ENCODE assay signal across 30 cellular contexts in the genomic region with DNA sequence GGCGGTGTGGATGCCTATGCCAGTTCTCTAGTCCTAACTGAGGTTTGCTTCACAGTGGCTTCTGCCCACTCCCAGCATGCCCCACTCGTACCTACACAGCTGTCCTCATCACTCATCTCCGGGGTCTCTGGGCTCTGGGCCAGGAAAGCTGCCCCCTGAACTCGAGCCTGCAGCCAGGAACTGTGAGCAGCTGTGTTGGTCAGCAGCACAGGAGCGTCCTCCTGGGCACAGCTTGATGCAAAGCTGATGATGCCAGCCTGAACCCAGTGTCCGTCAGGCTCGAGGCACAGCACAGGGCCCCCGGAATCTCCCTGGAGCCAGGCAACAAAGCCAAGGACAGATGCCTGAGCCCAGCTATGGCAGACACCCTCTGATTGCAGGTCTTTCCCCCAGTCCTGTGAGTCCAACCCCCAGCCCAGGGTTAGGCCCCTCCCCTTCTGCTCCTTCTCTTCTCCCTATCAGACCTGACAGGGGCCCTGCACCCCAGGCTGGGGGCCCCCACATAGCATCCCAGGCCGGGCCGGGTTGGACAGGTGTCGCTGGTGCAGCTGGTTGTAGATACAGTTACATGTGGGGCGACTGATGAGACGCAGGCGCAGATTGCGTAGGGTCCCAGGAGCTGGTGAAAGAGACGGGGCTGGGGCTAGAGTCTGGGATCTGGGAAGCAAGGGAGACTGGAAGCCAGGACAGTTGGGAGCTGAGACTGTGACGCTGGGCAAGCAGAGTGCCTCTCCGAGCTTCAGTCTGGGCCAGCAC. TPM values are rescaled to one million over a fixed set of nuclear protein-coding genes. Genes with fewer than 3 reads are reported as not detected.
DNase-seq lines count a peak whose midpoint lies in the region; ATAC-seq, FAIRE-seq and TF ChIP-seq lines count a peak whose summit lies in the region.
"Had no signal": no experiment of that assay in that cellular context is flagged by ENCODE, and none has a peak within 500 bp of the region (broad histone marks: within the 10 kb centered on the region; RNA-seq: fewer than 3 reads in every experiment).

No MANE protein-coding gene starts in this region.

- CTCF ChIA-PET in HepG2 (lab: Yijun Ruan, JAX; ENCODE audit: low intra/inter-chr PET ratio, low total read pairs) = no interaction called here

- H3K4me3 ChIP-seq in HepG2 (replicated peaks in 1 of 3; ENCODE audit: insufficient read depth in 1 of 3, low read depth in 2 of 3, low read length in 3 of 3) (no peak overlapping the region), right lobe of liver (no peak overlapping the region)
- H3K4me3 ChIP-seq: BLaER1, heart left ventricle, MG63, Peyer's patch, SK-N-MC had no signal

- no peak overlapping the region for H3K9ac ChIP-seq in HepG2 (ENCODE audit: insufficient read depth, low read depth, low read length)
- H3K9ac ChIP-seq: BLaER1 had no signal

- no peak overlapping the region for H3K27ac ChIP-seq in HepG2 (ENCODE audit: extremely low read length, insufficient read depth, low read length)
- H3K27ac ChIP-seq in right lobe of liver = no peak overlapping the region
- H3K27ac ChIP-seq: BLaER1, heart left ventricle, Peyer's patch, SK-N-MC had no signal

- H3K36me3 ChIP-seq in HepG2 (replicated peaks in 1 of 2; ENCODE audit: control insufficient read depth in 1 of 2, insufficient read depth in 2 of 2, low read length in 2 of 2) (peaks cover 14 to 27% of the 10 kb centered on the region in 2 experiments), right lobe of liver (peaks cover 0 to 60% (median 28%) of the 10 kb centered on the region in 4 donors)

- TF ChIP-seq CTCF in HepG2 (CRISPR knock-in tag; IDR thresholded peaks at IDR 0.05) (no peak), right lobe of liver (IDR thresholded peaks at IDR 0.05) (no peak), nephron progenitor cell (IDR thresholded peaks at IDR 0.05) (no peak)

- peaks cover 8% of the 10 kb centered on the region for H3K36me3 Mint-ChIP-seq in central memory CD8-positive, alpha-beta T cell (ENCODE audit: insufficient read depth)
- peaks cover 18% of the 10 kb centered on the region for H3K36me3 Mint-ChIP-seq in nephron progenitor cell (ENCODE audit: low read depth)
- H3K36me3 Mint-ChIP-seq in activated T-helper 2 cell treated with anti-CD3 and anti-CD28 coated beads, Interferon-gamma antibody, Interleukin-2, Interleukin-4, amounts not matched to agents 10 μg/mL and 5 μg/mL and 100 μg/mL, durations not matched to agents 14 hours and 24 hours and 36 hours (ENCODE audit: low read depth) = peaks cover 26% of the 10 kb centered on the region

- intact Hi-C loops in HepG2 (cut with micrococcal nuclease; ENCODE audit: unreplicated experiment) (no loop called here), right lobe of liver (cut with DNase I) (loop anchor here in 1 of 2 donors (10.0 kb wide), 1 partner anchor 101 kb away; a partner anchor contains a TSS)
- intact Hi-C loops in activated T-helper 2 cell treated with anti-CD3 and anti-CD28 coated beads, Interferon-gamma antibody, Interleukin-2, Interleukin-4, amounts not matched to agents 10 μg/mL and 5 μg/mL and 100 μg/mL, durations not matched to agents 14 hours and 24 hours and 36 hours (cut with micrococcal nuclease) = no loop called here

- BruUV-seq in HepG2 (replicated peaks; lab: Mats Ljungman, UMichigan) = no TSS peak

- H3K9me3 ChIP-seq in HepG2 (ENCODE audit: low read length) (no peaks in the 10 kb centered on the region), right lobe of liver (no peaks in the 10 kb centered on the region)
- H3K9me3 ChIP-seq: BLaER1, heart left ventricle, MG63, Peyer's patch had no signal

- no peak for TF ChIP-seq EP300 in HepG2 (IDR thresholded peaks at IDR 0.05; ENCODE audit: low read depth in 2 of 2, low read length in 2 of 2)
- TF ChIP-seq EP300 in HepG2 (CRISPR knock-in tag; IDR thresholded peaks at IDR 0.05; ENCODE audit: borderline replicate concordance) = no peak

- peak in 1 of 2 experiments; percentile 8; a peak in 2 of 4 replicates for TF ChIP-seq POLR2A in HepG2 (IDR thresholded peaks at IDR 0.05; ENCODE audit: insufficient read depth in 1 of 2, low read depth in 2 of 2, low read length in 2 of 2)
- TF ChIP-seq POLR2A in right lobe of liver (IDR thresholded peaks at IDR 0.05) = no peak

- in situ Hi-C loops in HepG2 (cut with HindIII; ENCODE audit: extremely low pct_ligation_motif_present, low pct_unique_long_range_greater_than_20kb) = no loop called here

- H3K4me2 ChIP-seq in HepG2 (ENCODE audit: low read depth, low read length) = no peak overlapping the region
- H3K4me2 ChIP-seq: BLaER1 had no signal

- no peak; the same call in 2 of the 3 replicates for ATAC-seq in HepG2
- ATAC-seq in right lobe of liver = no peak
- no peak for ATAC-seq in central memory CD8-positive, alpha-beta T cell (replicated peaks; ENCODE audit: extremely low read depth, poor library complexity, severe bottlenecking)
- ATAC-seq in HG02678 (IDR thresholded peaks at IDR 0.05; ENCODE audit: unreplicated experiment) = no peak
- no peak for ATAC-seq in HG03460 (IDR thresholded peaks at IDR 0.05; ENCODE audit: unreplicated experiment)
- ATAC-seq: activated T-cell treated with anti-CD3 and anti-CD28 coated beads, Interleukin-2, amount 50 U/mL, for 4 hours; heart left ventricle; left cardiac atrium had no signal

- H4K20me1 ChIP-seq in HepG2 (ENCODE audit: insufficient read depth, low read length) = no peaks in the 10 kb centered on the region; the same call in 1 of the 2 replicates

- H3K4me1 Mint-ChIP-seq in central memory CD8-positive, alpha-beta T cell = peaks cover 13% of the 10 kb centered on the region
- H3K4me1 Mint-ChIP-seq in nephron progenitor cell = peaks cover 8% of the 10 kb centered on the region
- peaks cover 2% of the 10 kb centered on the region for H3K4me1 Mint-ChIP-seq in activated T-helper 2 cell treated with anti-CD3 and anti-CD28 coated beads, Interferon-gamma antibody, Interleukin-2, Interleukin-4, amounts not matched to agents 10 μg/mL and 5 μg/mL and 100 μg/mL, durations not matched to agents 14 hours and 24 hours and 36 hours (ENCODE audit: low read depth)

- peak overlapping the region; percentile 73 for H3K27ac Mint-ChIP-seq in central memory CD8-positive, alpha-beta T cell (ENCODE audit: low read depth)
- H3K27ac Mint-ChIP-seq in nephron progenitor cell = peak overlapping the region; percentile 87
- no peak overlapping the region for H3K27ac Mint-ChIP-seq in activated T-helper 2 cell treated with anti-CD3 and anti-CD28 coated beads, Interferon-gamma antibody, Interleukin-2, Interleukin-4, amounts not matched to agents 10 μg/mL and 5 μg/mL and 100 μg/mL, durations not matched to agents 14 hours and 24 hours and 36 hours

- no peak for DNase-seq in HepG2 (ENCODE audit: low spot score)
- DNase-seq in right lobe of liver = no peak
- DNase-seq in central memory CD8-positive, alpha-beta T cell (ENCODE audit: low spot score in 2 of 2) = no peak
- DNase-seq in nephron progenitor cell = no peak
- DNase-seq in activated T-helper 2 cell treated with anti-CD3 and anti-CD28 coated beads, Interferon-gamma antibody, Interleukin-2, Interleukin-4, amounts not matched to agents 10 μg/mL and 5 μg/mL and 100 μg/mL, durations not matched to agents 14 hours and 24 hours and 36 hours (ENCODE audit: low spot score) = no peak
- no peak for DNase-seq in 8988T
- DNase-seq: activated CD4-positive, alpha-beta T cell treated with anti-CD3 and anti-CD28 coated beads for 4 hours; activated naive CD4-positive, alpha-beta T cell treated with Interleukin-2 at 50 U/mL for 16 hours; activated T-cell treated with anti-CD3 and anti-CD28 coated beads, Interleukin-2, amount 50 U/mL, for 4 hours; COR-L47; effector CD8-positive, alpha-beta T cell; GDM1; left cardiac atrium; MG63; NCI-H1417; NCI-H2029 treated with DMSO at 0.1 percent for 48 hours; NCI-H226; nucleus accumbens; small intestine; stimulated activated CD4-positive, alpha-beta T cell treated with anti-CD3 and anti-CD28 coated beads, Interleukin-1b, Interleukin-23, amount 100 ng/mL, for 48 hours; stimulated activated CD8-positive, alpha-beta memory T cell treated with anti-CD3 and anti-CD28 coated beads, Interleukin-4, amount 100 ng/mL, for 48 hours; T-helper 2 cell; trophoblast cell had no signal

- POLR2A ChIA-PET in HepG2 (lab: Yijun Ruan, JAX) = interaction anchor here (1.4 to 3.3 kb wide), 2 partner anchors 12 to 31 kb away, joined by 3 to 17 read pairs; a partner anchor contains a TSS

- no peak overlapping the region for H2AFZ ChIP-seq in HepG2 (ENCODE audit: low read length)

- H3K4me1 ChIP-seq in HepG2 (ENCODE audit: insufficient read depth, low read length) = no peaks in the 10 kb centered on the region
- no peaks in the 10 kb centered on the region for H3K4me1 ChIP-seq in right lobe of liver
- H3K4me1 ChIP-seq: BLaER1 had no signal

- 95% methylated on average over 18 of the region's 18 CpGs for WGBS in HepG2 (ENCODE audit: low lambda C conversion rate)
- no CpG with 5 or more reads among the region's 18 CpGs for WGBS in right lobe of liver (ENCODE audit: insufficient coverage, low coverage, low lambda C conversion rate, missing lambda C conversion rate)

- H3K79me2 ChIP-seq in HepG2 (ENCODE audit: insufficient read depth, low read length) = peaks cover 8% of the 10 kb centered on the region

- H3K4me3 Mint-ChIP-seq in central memory CD8-positive, alpha-beta T cell = no peak overlapping the region
- no peak overlapping the region for H3K4me3 Mint-ChIP-seq in nephron progenitor cell
- H3K4me3 Mint-ChIP-seq in activated T-helper 2 cell treated with anti-CD3 and anti-CD28 coated beads, Interferon-gamma antibody, Interleukin-2, Interleukin-4, amounts not matched to agents 10 μg/mL and 5 μg/mL and 100 μg/mL, durations not matched to agents 14 hours and 24 hours and 36 hours (ENCODE audit: low read depth) = no peak overlapping the region
- H3K4me3 Mint-ChIP-seq: activated T-cell treated with anti-CD3 and anti-CD28 coated beads, Interleukin-2, amount 50 U/mL, for 4 hours had no signal

- TF ChIP-seq RAD21 in HepG2 (CRISPR knock-in tag; IDR thresholded peaks at IDR 0.05) = no peak

- H3K27me3 Mint-ChIP-seq in central memory CD8-positive, alpha-beta T cell = no peaks in the 10 kb centered on the region
- H3K27me3 Mint-ChIP-seq in nephron progenitor cell (ENCODE audit: low read depth, poor library complexity) = peaks cover 3% of the 10 kb centered on the region
- no peaks in the 10 kb centered on the region for H3K27me3 Mint-ChIP-seq in activated T-helper 2 cell treated with anti-CD3 and anti-CD28 coated beads, Interferon-gamma antibody, Interleukin-2, Interleukin-4, amounts not matched to agents 10 μg/mL and 5 μg/mL and 100 μg/mL, durations not matched to agents 14 hours and 24 hours and 36 hours (ENCODE audit: low read depth)

- H3K9me3 Mint-ChIP-seq in central memory CD8-positive, alpha-beta T cell = no peaks in the 10 kb centered on the region
- H3K9me3 Mint-ChIP-seq in nephron progenitor cell = no peaks in the 10 kb centered on the region
- no peaks in the 10 kb centered on the region for H3K9me3 Mint-ChIP-seq in activated T-helper 2 cell treated with anti-CD3 and anti-CD28 coated beads, Interferon-gamma antibody, Interleukin-2, Interleukin-4, amounts not matched to agents 10 μg/mL and 5 μg/mL and 100 μg/mL, durations not matched to agents 14 hours and 24 hours and 36 hours
- H3K9me3 Mint-ChIP-seq: activated T-cell treated with anti-CD3 and anti-CD28 coated beads, Interleukin-2, amount 50 U/mL, for 4 hours had no signal

- FAIRE-seq in HepG2 (lab: Jason Lieb, UNC) = no peak
- FAIRE-seq: colon, small intestine had no signal

- H3K27me3 ChIP-seq in HepG2 (ENCODE audit: control insufficient read depth in 1 of 2, insufficient read depth in 2 of 2, low read length in 2 of 2) = no peaks in the 10 kb centered on the region
- no peaks in the 10 kb centered on the region for H3K27me3 ChIP-seq in right lobe of liver
- H3K27me3 ChIP-seq: BLaER1, heart left ventricle, MG63, Peyer's patch had no signal

RNA-seq across cellular contexts. Expression of a gene that starts 2.7 kb away (rescaled TPM):
- total RNA-seq in HepG2 (2016; rRNA removed; fragmentation: Illumina TruSeq; extraction: Trizol) (0.65 and 2.2 TPM in 2 replicates), right lobe of liver (10 to 100 TPM in 1 of 6 experiments, 1 to 10 TPM in 5; 2.3 to 14.8 (median 3.9) TPM)
- 0.61 and 0.62 TPM in 2 replicates for total RNA-seq in HepG2 (2016; cell fraction: cytosol; rRNA removed; fragmentation: Illumina TruSeq; extraction: Trizol; ENCODE audit: low read depth)
- total RNA-seq in HepG2 (2016; cell fraction: insoluble cytoplasmic fraction; rRNA removed; fragmentation: Illumina TruSeq; extraction: Trizol) = 0.46 and 2.8 TPM in 2 replicates
- 0.49 and 0.52 TPM in 2 replicates for total RNA-seq in HepG2 (2016; cell fraction: membrane; rRNA removed; fragmentation: Illumina TruSeq; extraction: Trizol)
- total RNA-seq in HepG2 (2016; cell fraction: nucleus; rRNA removed; fragmentation: Illumina TruSeq; extraction: Trizol) = 3.2 and 4.5 TPM in 2 replicates
- polyA plus RNA-seq in HepG2 (2011; rRNA removed) = 6.9 and 7.4 TPM in 2 replicates
- 1.0 and 1.6 TPM in 2 replicates for polyA plus RNA-seq in HepG2 (2011; cell fraction: cytosol; rRNA removed)
- 103 and 136 TPM in 2 replicates for polyA plus RNA-seq in HepG2 (2011; cell fraction: nucleus; rRNA removed)
- 3.6 and 7.5 TPM in 2 replicates for polyA plus RNA-seq in HepG2 (2012)
- 0.19 and 0.26 TPM in 2 replicates for polyA plus RNA-seq in HepG2 (2016; cell fraction: cytosol; fragmentation: Illumina TruSeq; extraction: Trizol; ENCODE audit: low read depth)
- 0.60 TPM in 1 of 2 replicates, not detected in the other for polyA plus RNA-seq in HepG2 (2016; cell fraction: insoluble cytoplasmic fraction; fragmentation: Illumina TruSeq; extraction: Trizol; ENCODE audit: low read depth)
- polyA plus RNA-seq in HepG2 (2016; cell fraction: membrane; fragmentation: Illumina TruSeq; extraction: Trizol; ENCODE audit: low read depth) = 0.09 and 0.53 TPM in 2 replicates
- polyA plus RNA-seq in HepG2 (2016; cell fraction: nucleus; fragmentation: Illumina TruSeq; extraction: Trizol; ENCODE audit: insufficient read depth, low read depth) = 6.4 and 11.2 TPM in 2 replicates
- 2.8 and 9.1 TPM in 2 replicates for polyA minus RNA-seq in HepG2 (2011; rRNA and poly(A)+ RNA removed; ENCODE audit: low replicate concordance)
- 0.49 and 0.70 TPM in 2 replicates for polyA minus RNA-seq in HepG2 (2011; cell fraction: cytosol; rRNA and poly(A)+ RNA removed)
- 21.0 and 21.8 TPM in 2 replicates for polyA minus RNA-seq in HepG2 (2011; cell fraction: nucleus; rRNA and poly(A)+ RNA removed)
- 4.8 and 5.1 TPM in 2 replicates for total RNA-seq in activated T-helper 2 cell treated with anti-CD3 and anti-CD28 coated beads, Interferon-gamma antibody, Interleukin-2, Interleukin-4, amounts not matched to agents 10 μg/mL and 5 μg/mL and 100 μg/mL, durations not matched to agents 14 hours and 24 hours and 36 hours

RNA-seq across cellular contexts. Expression of a gene that starts 8.5 kb away (rescaled TPM):
- 92.1 and 141 TPM in 2 replicates for total RNA-seq in HepG2 (2016; rRNA removed; fragmentation: Illumina TruSeq; extraction: Trizol)
- 108 and 123 TPM in 2 replicates for total RNA-seq in HepG2 (2016; cell fraction: cytosol; rRNA removed; fragmentation: Illumina TruSeq; extraction: Trizol; ENCODE audit: low read depth)
- 100 and 140 TPM in 2 replicates for total RNA-seq in HepG2 (2016; cell fraction: insoluble cytoplasmic fraction; rRNA removed; fragmentation: Illumina TruSeq; extraction: Trizol)
- total RNA-seq in HepG2 (2016; cell fraction: membrane; rRNA removed; fragmentation: Illumina TruSeq; extraction: Trizol) = 83.8 and 103 TPM in 2 replicates
- total RNA-seq in HepG2 (2016; cell fraction: nucleus; rRNA removed; fragmentation: Illumina TruSeq; extraction: Trizol) = 94.6 and 113 TPM in 2 replicates
- polyA plus RNA-seq in HepG2 (2011; rRNA removed) = 613 and 615 TPM in 2 replicates
- polyA plus RNA-seq in HepG2 (2011; cell fraction: cytosol; rRNA removed) = 980 and 1,226 TPM in 2 replicates
- polyA plus RNA-seq in HepG2 (2011; cell fraction: nucleus; rRNA removed) = 399 and 426 TPM in 2 replicates
- polyA plus RNA-seq in HepG2 (2012) = 226 and 325 TPM in 2 replicates
- polyA plus RNA-seq in HepG2 (2016; cell fraction: cytosol; fragmentation: Illumina TruSeq; extraction: Trizol; ENCODE audit: low read depth) = 88.3 and 112 TPM in 2 replicates
- polyA plus RNA-seq in HepG2 (2016; cell fraction: insoluble cytoplasmic fraction; fragmentation: Illumina TruSeq; extraction: Trizol; ENCODE audit: low read depth) = 134 and 149 TPM in 2 replicates
- polyA plus RNA-seq in HepG2 (2016; cell fraction: membrane; fragmentation: Illumina TruSeq; extraction: Trizol; ENCODE audit: low read depth) = 106 and 112 TPM in 2 replicates
- polyA plus RNA-seq in HepG2 (2016; cell fraction: nucleus; fragmentation: Illumina TruSeq; extraction: Trizol; ENCODE audit: insufficient read depth, low read depth) = 220 and 229 TPM in 2 replicates
- 450 and 1,230 TPM in 2 replicates for polyA minus RNA-seq in HepG2 (2011; rRNA and poly(A)+ RNA removed; ENCODE audit: low replicate concordance)
- 139 and 156 TPM in 2 replicates for polyA minus RNA-seq in HepG2 (2011; cell fraction: cytosol; rRNA and poly(A)+ RNA removed)
- 91.0 and 99.1 TPM in 2 replicates for polyA minus RNA-seq in HepG2 (2011; cell fraction: nucleus; rRNA and poly(A)+ RNA removed)
- total RNA-seq in right lobe of liver = 100 to 1,000 TPM; 102 to 297 (median 199) TPM
- total RNA-seq in activated T-helper 2 cell treated with anti-CD3 and anti-CD28 coated beads, Interferon-gamma antibody, Interleukin-2, Interleukin-4, amounts not matched to agents 10 μg/mL and 5 μg/mL and 100 μg/mL, durations not matched to agents 14 hours and 24 hours and 36 hours = 54.5 and 60.0 TPM in 2 replicates

RNA-seq across cellular contexts. Expression of a gene that starts 11.8 kb away (rescaled TPM):
- total RNA-seq in HepG2 (2016; rRNA removed; fragmentation: Illumina TruSeq; extraction: Trizol) = 7.8 and 10.9 TPM in 2 replicates
- total RNA-seq in HepG2 (2016; cell fraction: cytosol; rRNA removed; fragmentation: Illumina TruSeq; extraction: Trizol; ENCODE audit: low read depth) = 1.7 and 2.4 TPM in 2 replicates
- 6.8 and 11.1 TPM in 2 replicates for total RNA-seq in HepG2 (2016; cell fraction: insoluble cytoplasmic fraction; rRNA removed; fragmentation: Illumina TruSeq; extraction: Trizol)
- 5.0 and 5.3 TPM in 2 replicates for total RNA-seq in HepG2 (2016; cell fraction: membrane; rRNA removed; fragmentation: Illumina TruSeq; extraction: Trizol)
- total RNA-seq in HepG2 (2016; cell fraction: nucleus; rRNA removed; fragmentation: Illumina TruSeq; extraction: Trizol) = 14.4 and 16.7 TPM in 2 replicates
- polyA plus RNA-seq in HepG2 (2011; rRNA removed) = 3.4 and 4.4 TPM in 2 replicates
- polyA plus RNA-seq in HepG2 (2011; cell fraction: cytosol; rRNA removed) = 2.2 and 2.9 TPM in 2 replicates
- 19.6 and 21.3 TPM in 2 replicates for polyA plus RNA-seq in HepG2 (2011; cell fraction: nucleus; rRNA removed)
- polyA plus RNA-seq in HepG2 (2012) = 5.6 and 5.8 TPM in 2 replicates
- 0.38 and 0.43 TPM in 2 replicates for polyA plus RNA-seq in HepG2 (2016; cell fraction: cytosol; fragmentation: Illumina TruSeq; extraction: Trizol; ENCODE audit: low read depth)
- 3.7 and 4.7 TPM in 2 replicates for polyA plus RNA-seq in HepG2 (2016; cell fraction: insoluble cytoplasmic fraction; fragmentation: Illumina TruSeq; extraction: Trizol; ENCODE audit: low read depth)
- 0.90 and 0.94 TPM in 2 replicates for polyA plus RNA-seq in HepG2 (2016; cell fraction: membrane; fragmentation: Illumina TruSeq; extraction: Trizol; ENCODE audit: low read depth)
- polyA plus RNA-seq in HepG2 (2016; cell fraction: nucleus; fragmentation: Illumina TruSeq; extraction: Trizol; ENCODE audit: insufficient read depth, low read depth) = 22.6 and 23.3 TPM in 2 replicates
- 29.7 and 32.7 TPM in 2 replicates for polyA minus RNA-seq in HepG2 (2011; rRNA and poly(A)+ RNA removed; ENCODE audit: low replicate concordance)
- polyA minus RNA-seq in HepG2 (2011; cell fraction: cytosol; rRNA and poly(A)+ RNA removed) = 4.2 and 5.8 TPM in 2 replicates
- 26.1 and 29.9 TPM in 2 replicates for polyA minus RNA-seq in HepG2 (2011; cell fraction: nucleus; rRNA and poly(A)+ RNA removed)
- total RNA-seq in right lobe of liver = 1 to 10 TPM; 4.2 to 5.0 (median 4.5) TPM
- 24.4 and 24.5 TPM in 2 replicates for total RNA-seq in activated T-helper 2 cell treated with anti-CD3 and anti-CD28 coated beads, Interferon-gamma antibody, Interleukin-2, Interleukin-4, amounts not matched to agents 10 μg/mL and 5 μg/mL and 100 μg/mL, durations not matched to agents 14 hours and 24 hours and 36 hours

RNA-seq across cellular contexts. Expression of a gene that starts 12.0 kb away (rescaled TPM):
- 7.5 and 9.8 TPM in 2 replicates for total RNA-seq in HepG2 (2016; rRNA removed; fragmentation: Illumina TruSeq; extraction: Trizol)
- total RNA-seq in HepG2 (2016; cell fraction: cytosol; rRNA removed; fragmentation: Illumina TruSeq; extraction: Trizol; ENCODE audit: low read depth) = 1.9 and 3.1 TPM in 2 replicates
- total RNA-seq in HepG2 (2016; cell fraction: insoluble cytoplasmic fraction; rRNA removed; fragmentation: Illumina TruSeq; extraction: Trizol) = 6.4 and 9.6 TPM in 2 replicates
- total RNA-seq in HepG2 (2016; cell fraction: membrane; rRNA removed; fragmentation: Illumina TruSeq; extraction: Trizol) = 4.6 and 4.9 TPM in 2 replicates
- 6.1 and 6.8 TPM in 2 replicates for total RNA-seq in HepG2 (2016; cell fraction: nucleus; rRNA removed; fragmentation: Illumina TruSeq; extraction: Trizol)
- 3.8 and 4.0 TPM in 2 replicates for polyA plus RNA-seq in HepG2 (2011; rRNA removed)
- 3.9 and 6.3 TPM in 2 replicates for polyA plus RNA-seq in HepG2 (2011; cell fraction: cytosol; rRNA removed)
- 8.8 and 11.7 TPM in 2 replicates for polyA plus RNA-seq in HepG2 (2011; cell fraction: nucleus; rRNA removed)
- polyA plus RNA-seq in HepG2 (2012) = 3.5 and 5.1 TPM in 2 replicates
- 1.0 and 1.1 TPM in 2 replicates for polyA plus RNA-seq in HepG2 (2016; cell fraction: cytosol; fragmentation: Illumina TruSeq; extraction: Trizol; ENCODE audit: low read depth)
- 7.3 and 8.1 TPM in 2 replicates for polyA plus RNA-seq in HepG2 (2016; cell fraction: insoluble cytoplasmic fraction; fragmentation: Illumina TruSeq; extraction: Trizol; ENCODE audit: low read depth)
- polyA plus RNA-seq in HepG2 (2016; cell fraction: membrane; fragmentation: Illumina TruSeq; extraction: Trizol; ENCODE audit: low read depth) = 2.8 and 2.9 TPM in 2 replicates
- 8.4 and 9.3 TPM in 2 replicates for polyA plus RNA-seq in HepG2 (2016; cell fraction: nucleus; fragmentation: Illumina TruSeq; extraction: Trizol; ENCODE audit: insufficient read depth, low read depth)
- 17.4 and 23.8 TPM in 2 replicates for polyA minus RNA-seq in HepG2 (2011; rRNA and poly(A)+ RNA removed; ENCODE audit: low replicate concordance)
- polyA minus RNA-seq in HepG2 (2011; cell fraction: cytosol; rRNA and poly(A)+ RNA removed) = 4.4 and 4.8 TPM in 2 replicates
- polyA minus RNA-seq in HepG2 (2011; cell fraction: nucleus; rRNA and poly(A)+ RNA removed) = 5.5 and 6.5 TPM in 2 replicates
- total RNA-seq in right lobe of liver = 1 to 10 TPM; 2.0 to 4.6 (median 3.5) TPM
- total RNA-seq in activated T-helper 2 cell treated with anti-CD3 and anti-CD28 coated beads, Interferon-gamma antibody, Interleukin-2, Interleukin-4, amounts not matched to agents 10 μg/mL and 5 μg/mL and 100 μg/mL, durations not matched to agents 14 hours and 24 hours and 36 hours = 12.7 and 13.2 TPM in 2 replicates

RNA-seq across cellular contexts. Expression of a gene that starts 22.1 kb away (rescaled TPM):
- 24.9 and 25.2 TPM in 2 replicates for total RNA-seq in HepG2 (2016; rRNA removed; fragmentation: Illumina TruSeq; extraction: Trizol)
- 25.2 and 38.0 TPM in 2 replicates for total RNA-seq in HepG2 (2016; cell fraction: cytosol; rRNA removed; fragmentation: Illumina TruSeq; extraction: Trizol; ENCODE audit: low read depth)
- total RNA-seq in HepG2 (2016; cell fraction: insoluble cytoplasmic fraction; rRNA removed; fragmentation: Illumina TruSeq; extraction: Trizol) = 21.6 and 21.9 TPM in 2 replicates
- 42.8 and 61.6 TPM in 2 replicates for total RNA-seq in HepG2 (2016; cell fraction: membrane; rRNA removed; fragmentation: Illumina TruSeq; extraction: Trizol)
- 12.9 and 14.9 TPM in 2 replicates for total RNA-seq in HepG2 (2016; cell fraction: nucleus; rRNA removed; fragmentation: Illumina TruSeq; extraction: Trizol)
- polyA plus RNA-seq in HepG2 (2011; rRNA removed) = 42.6 and 54.2 TPM in 2 replicates
- 29.2 and 38.9 TPM in 2 replicates for polyA plus RNA-seq in HepG2 (2011; cell fraction: cytosol; rRNA removed)
- 119 and 127 TPM in 2 replicates for polyA plus RNA-seq in HepG2 (2011; cell fraction: nucleus; rRNA removed)
- polyA plus RNA-seq in HepG2 (2012) = 36.4 and 39.6 TPM in 2 replicates
- 61.2 and 88.9 TPM in 2 replicates for polyA plus RNA-seq in HepG2 (2016; cell fraction: cytosol; fragmentation: Illumina TruSeq; extraction: Trizol; ENCODE audit: low read depth)
- 38.3 and 44.6 TPM in 2 replicates for polyA plus RNA-seq in HepG2 (2016; cell fraction: insoluble cytoplasmic fraction; fragmentation: Illumina TruSeq; extraction: Trizol; ENCODE audit: low read depth)
- polyA plus RNA-seq in HepG2 (2016; cell fraction: membrane; fragmentation: Illumina TruSeq; extraction: Trizol; ENCODE audit: low read depth) = 82.3 and 100 TPM in 2 replicates
- 34.1 and 38.8 TPM in 2 replicates for polyA plus RNA-seq in HepG2 (2016; cell fraction: nucleus; fragmentation: Illumina TruSeq; extraction: Trizol; ENCODE audit: insufficient read depth, low read depth)
- 34.7 and 50.5 TPM in 2 replicates for polyA minus RNA-seq in HepG2 (2011; rRNA and poly(A)+ RNA removed; ENCODE audit: low replicate concordance)
- polyA minus RNA-seq in HepG2 (2011; cell fraction: cytosol; rRNA and poly(A)+ RNA removed) = 23.9 and 34.2 TPM in 2 replicates
- 25.6 and 37.4 TPM in 2 replicates for polyA minus RNA-seq in HepG2 (2011; cell fraction: nucleus; rRNA and poly(A)+ RNA removed)
- total RNA-seq in right lobe of liver = 10 to 100 TPM; 34.8 to 61.5 (median 41.8) TPM
- 47.5 and 50.0 TPM in 2 replicates for total RNA-seq in activated T-helper 2 cell treated with anti-CD3 and anti-CD28 coated beads, Interferon-gamma antibody, Interleukin-2, Interleukin-4, amounts not matched to agents 10 μg/mL and 5 μg/mL and 100 μg/mL, durations not matched to agents 14 hours and 24 hours and 36 hours
